1 cellular context compared by ENCODE assay signal in genomic region chr18:26566874-26567273, GRCh38.
TF ChIP-seq lines count a peak whose summit lies in the region.

No MANE protein-coding gene starts in this region.

TF ChIP-seq in WTC11, 78 proteins besides CTCF, POLR2A, EP300 and RAD21 (continued from another document):
- no peak for TF ChIP-seq KAT7 (CRISPR knock-in tag; IDR thresholded peaks at IDR 0.05; ENCODE audit: borderline replicate concordance)
- no peak for TF ChIP-seq ZBTB21 (CRISPR knock-in tag; IDR thresholded peaks at IDR 0.05; ENCODE audit: borderline replicate concordance)
- TF ChIP-seq MLX (CRISPR knock-in tag; IDR thresholded peaks at IDR 0.05), result no peak
- TF ChIP-seq NR3C1 (CRISPR knock-in tag; conservative IDR thresholded peaks at IDR 0.05; ENCODE audit: low read depth), result no peak
